18 cellular contexts compared by ENCODE assay signal in genomic region chr14:19866061-19866669, GRCh38. TPM values are rescaled to one million over a fixed set of nuclear protein-coding genes. Genes with fewer than 3 reads are reported as not detected.
"Had no signal": no experiment of that assay in that cellular context is flagged by ENCODE, and none has a peak within 500 bp of the region (broad histone marks: within the 10 kb centered on the region; RNA-seq: fewer than 3 reads in every experiment).

No MANE protein-coding gene starts in this region.

RNA-seq across cellular contexts. Expression of gene OR4K2, which starts 8.8 kb away (rescaled TPM):
- total RNA-seq: activated naive CD4-positive, alpha-beta T cell treated with anti-CD3 and anti-CD28 coated beads for 36 hours; activated naive CD4-positive, alpha-beta T cell treated with anti-CD3 and anti-CD28 coated beads, Interleukin-2, amount 50 U/mL, for 72 hours; activated naive CD8-positive, alpha-beta T cell treated with anti-CD3 and anti-CD28 coated beads for 36 hours; activated T-cell treated with anti-CD3 and anti-CD28 coated beads, Interleukin-2, amount 50 U/mL, for 4 hours; activated T-cell treated with anti-CD3 and anti-CD28 coated beads, Interleukin-2, amount 50 U/mL, for 72 hours; activated T-helper 1 cell treated with anti-CD3 and anti-CD28 coated beads, Interleukin-12 subunit alpha, Interleukin-12 subunit beta, Interleukin-2, Interleukin-4 antibody, amounts not matched to agents 30 ng/mL and 10 ng/mL and 1 ng/mL, durations not matched to agents 14 hours and 24 hours and 36 hours; activated T-helper 17 cell treated with anti-CD3 and anti-CD28 coated beads, Interleukin-2, amount 50 U/mL, for 72 hours; activated T-helper 2 cell treated with anti-CD3 and anti-CD28 coated beads, Interferon-gamma antibody, Interleukin-2, Interleukin-4, amounts not matched to agents 10 μg/mL and 5 μg/mL and 100 μg/mL, durations not matched to agents 14 hours and 24 hours and 36 hours; adrenal gland; aorta; ascending aorta; astrocyte; body of pancreas; breast epithelium; bronchial epithelial cell; cardiac muscle cell; cardiac septum; cerebellum had no signal

RNA-seq across cellular contexts. Expression of gene OR4K5, which starts 54.2 kb away (rescaled TPM):
- total RNA-seq: activated naive CD4-positive, alpha-beta T cell treated with anti-CD3 and anti-CD28 coated beads for 36 hours; activated naive CD4-positive, alpha-beta T cell treated with anti-CD3 and anti-CD28 coated beads, Interleukin-2, amount 50 U/mL, for 72 hours; activated naive CD8-positive, alpha-beta T cell treated with anti-CD3 and anti-CD28 coated beads for 36 hours; activated T-cell treated with anti-CD3 and anti-CD28 coated beads, Interleukin-2, amount 50 U/mL, for 4 hours; activated T-cell treated with anti-CD3 and anti-CD28 coated beads, Interleukin-2, amount 50 U/mL, for 72 hours; activated T-helper 1 cell treated with anti-CD3 and anti-CD28 coated beads, Interleukin-12 subunit alpha, Interleukin-12 subunit beta, Interleukin-2, Interleukin-4 antibody, amounts not matched to agents 30 ng/mL and 10 ng/mL and 1 ng/mL, durations not matched to agents 14 hours and 24 hours and 36 hours; activated T-helper 17 cell treated with anti-CD3 and anti-CD28 coated beads, Interleukin-2, amount 50 U/mL, for 72 hours; activated T-helper 2 cell treated with anti-CD3 and anti-CD28 coated beads, Interferon-gamma antibody, Interleukin-2, Interleukin-4, amounts not matched to agents 10 μg/mL and 5 μg/mL and 100 μg/mL, durations not matched to agents 14 hours and 24 hours and 36 hours; adrenal gland; aorta; ascending aorta; astrocyte; body of pancreas; breast epithelium; bronchial epithelial cell; cardiac muscle cell; cardiac septum; cerebellum had no signal
